11 cellular contexts compared by ENCODE assay signal in genomic region chr2:189951791-189952535, GRCh38.
A peak's percentile ranks its signal among the peaks of the same experiment; 100 is the strongest.
DNase-seq lines count a peak whose midpoint lies in the region; ATAC-seq lines count a peak whose summit lies in the region.
"Had no signal": no experiment of that assay in that cellular context is flagged by ENCODE, and none has a peak within 500 bp of the region (broad histone marks: within the 10 kb centered on the region; RNA-seq: fewer than 3 reads in every experiment).

No MANE protein-coding gene starts in this region.

- H3K27ac Mint-ChIP-seq in naive B cell (peak overlapping the region; percentile 60 to 92 (median 78)), immature natural killer cell (no peak overlapping the region)

- H3K36me3 Mint-ChIP-seq in naive B cell (no peaks in the 10 kb centered on the region), immature natural killer cell (no peaks in the 10 kb centered on the region)

- H3K9me3 Mint-ChIP-seq in naive B cell (peaks cover 0 to 7% (median 0%) of the 10 kb centered on the region in 7 donors), immature natural killer cell (peaks cover 0 to 7% (median 0%) of the 10 kb centered on the region in 6 donors)

- ATAC-seq in GM19328 (IDR thresholded peaks at IDR 0.05; ENCODE audit: unreplicated experiment) (peak; percentile 24), HG02642 (IDR thresholded peaks at IDR 0.05; ENCODE audit: poor library complexity, unreplicated experiment) (peak; percentile 30), HG03558 (IDR thresholded peaks at IDR 0.05; ENCODE audit: extremely low read depth, unreplicated experiment) (peak; percentile 16), naive B cell (ENCODE audit: low read depth in 2 of 2) (peak in 1 of 2 donors; percentile 15)

- H3K4me1 Mint-ChIP-seq in naive B cell: peaks cover 28 to 46% (median 34%) of the 10 kb centered on the region in 3 donors
- no peaks in the 10 kb centered on the region for H3K4me1 Mint-ChIP-seq in immature natural killer cell

- H3K27me3 Mint-ChIP-seq in naive B cell (no peaks in the 10 kb centered on the region), immature natural killer cell (ENCODE audit: low read depth in 3 of 3) (peaks cover 0 to 7% (median 2%) of the 10 kb centered on the region in 3 donors)

- DNase-seq in naive B cell: no peak
- no peak for DNase-seq in OCI-M2 (lab: John Stamatoyannopoulos, UW; ENCODE audit: unreplicated experiment)
- DNase-seq in LoVo (ENCODE audit: low spot score): no peak
- no peak for DNase-seq in superior temporal gyrus (ENCODE audit: extremely low spot score)
- no peak for DNase-seq in immature natural killer cell
- DNase-seq: DMS53; KBM-7; stimulated activated CD4-positive, alpha-beta T cell treated with anti-CD3 and anti-CD28 coated beads, Interleukin-4, amount 100 ng/mL, for 24 hours had no signal

- H3K4me3 Mint-ChIP-seq in naive B cell (peak overlapping the region; percentile 20 to 84 (median 64)), immature natural killer cell (no peak overlapping the region)

Comparison
In these comparisons a context has a peak if more than half of its experiments do, and no peak if none do; other contexts are left out.
1. H3K27ac Mint-ChIP-seq: peak in naive B cell (6 of 6); none in immature natural killer cell (0 of 6).
2. H3K4me3 Mint-ChIP-seq: peak in naive B cell (8 of 8); none in immature natural killer cell (0 of 5).